In the genomic region with DNA sequence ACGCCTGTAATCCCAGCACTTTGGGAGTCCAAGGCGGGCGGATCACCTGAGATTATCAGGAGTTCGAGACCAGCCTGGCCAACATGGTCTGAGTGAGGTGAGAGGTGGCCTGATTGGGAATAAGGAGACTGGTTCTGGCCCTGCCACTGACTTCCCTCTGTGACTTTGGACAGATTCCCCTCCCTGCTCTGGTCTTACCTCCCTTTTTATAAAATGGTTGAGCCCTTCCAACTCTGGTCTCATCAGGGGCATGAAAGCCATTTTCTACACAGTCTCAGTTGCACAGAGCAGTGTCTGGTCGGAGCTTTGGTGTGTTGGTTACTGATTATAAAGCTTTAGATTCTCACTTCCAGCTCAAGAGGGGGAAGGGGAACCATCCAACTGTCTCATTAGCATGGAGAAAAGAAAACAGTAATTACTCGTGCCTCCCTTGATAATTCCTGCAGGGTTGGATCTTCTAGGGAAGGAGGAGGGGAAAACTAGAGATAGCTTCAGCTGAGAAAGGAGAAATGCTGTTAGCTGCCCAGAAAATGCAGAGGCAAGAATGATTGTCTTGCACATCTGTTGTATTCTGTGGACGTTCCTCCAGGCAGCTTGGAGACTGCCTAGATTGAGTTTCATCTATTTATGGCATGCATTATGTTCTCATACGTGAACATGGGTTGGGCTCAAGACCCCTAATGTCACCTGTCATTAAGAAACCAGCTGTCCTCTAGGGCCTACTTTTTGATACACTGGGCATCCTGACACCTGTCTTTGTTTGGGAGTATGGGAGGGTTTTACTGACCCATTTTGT, we compare ENCODE assay signal across 1 cellular context.
A peak's percentile ranks its signal among the peaks of the same experiment; 100 is the strongest.
TF ChIP-seq lines count a peak whose summit lies in the region.

No MANE protein-coding gene starts in this region.

TF ChIP-seq in HepG2, 621 proteins besides CTCF, POLR2A, EP300 and RAD21:
- no peak for TF ChIP-seq TEAD3 (CRISPR knock-in tag; optimal IDR thresholded peaks at IDR 0.05; ENCODE audit: borderline replicate concordance)
- TF ChIP-seq RBM22 (optimal IDR thresholded peaks at IDR 0.05; ENCODE audit: low read length): peak; percentile 90
